ENCODE assay signal across 26 cellular contexts in the genomic region with DNA sequence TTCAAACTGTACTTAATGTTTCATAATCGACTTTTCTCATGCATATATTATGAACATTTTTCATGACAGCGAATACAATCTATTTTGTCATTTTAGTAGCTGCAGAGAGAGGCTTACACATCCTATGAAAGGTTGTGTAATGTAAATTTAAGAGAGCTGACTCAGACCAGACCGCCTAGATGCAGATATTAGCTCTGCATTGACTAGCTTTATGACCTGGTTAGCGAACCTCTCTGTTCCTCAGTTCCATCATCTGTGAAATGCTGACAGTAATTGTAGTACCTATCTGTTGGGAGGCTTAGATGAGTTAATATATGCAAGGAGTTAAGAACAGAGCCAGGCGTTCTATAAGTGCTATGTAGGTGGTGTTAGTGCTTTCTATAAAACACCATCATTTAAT.
"Had no signal": no experiment of that assay in that cellular context is flagged by ENCODE, and none has a peak within 500 bp of the region (broad histone marks: within the 10 kb centered on the region; RNA-seq: fewer than 3 reads in every experiment).

No MANE protein-coding gene starts in this region.

- DNase-seq: activated B cell treated with CpG ODN at 0.5 μM for 24 hours; activated CD4-positive, alpha-beta T cell treated with anti-CD3 and anti-CD28 coated beads for 48 hours; activated CD4-positive, alpha-beta T cell treated with anti-CD3 and anti-CD28 coated beads, Interleukin-2, amount 50 U/mL, for 4 hours; activated CD8-positive, alpha-beta memory T cell treated with anti-CD3 and anti-CD28 coated beads for 24 hours; activated effector memory CD4-positive, alpha-beta T cell treated with Interleukin-2 at 50 U/mL for 16 hours; activated naive CD4-positive, alpha-beta T cell; activated T-cell treated with anti-CD3 and anti-CD28 coated beads for 4 hours; amniotic stem cell; body of pancreas; central memory CD4-positive, alpha-beta T cell; MM.1S; NCI-H1105; NCI-H1436; NCI-H187; NCI-H2081; NCI-H524; OCI-M1; RPMI8226; T-cell; T1000 had no signal

- H3K36me3 ChIP-seq: ascending aorta had no signal

- H3K4me3 Mint-ChIP-seq: activated B cell treated with CpG ODN at 0.5 μM for 24 hours; activated naive CD4-positive, alpha-beta T cell treated with anti-CD3 and anti-CD28 coated beads, Interleukin-2, amount 50 U/mL, for 24 hours; T-cell had no signal

- H3K27ac ChIP-seq: ascending aorta, body of pancreas, SK-N-MC had no signal

- H3K4me1 ChIP-seq: ascending aorta had no signal

- H3K9me3 ChIP-seq: ascending aorta, body of pancreas had no signal

- ATAC-seq: body of pancreas, HepG2, Panc1, Right ventricle myocardium inferior, T-cell had no signal

- H3K27ac Mint-ChIP-seq: activated B cell treated with CpG ODN at 0.5 μM for 24 hours, T-cell had no signal

- H3K4me3 ChIP-seq: ascending aorta, body of pancreas, SK-N-MC had no signal

- H3K27me3 Mint-ChIP-seq: activated B cell treated with CpG ODN at 0.5 μM for 24 hours; activated naive CD4-positive, alpha-beta T cell treated with anti-CD3 and anti-CD28 coated beads, Interleukin-2, amount 50 U/mL, for 24 hours; T-cell had no signal

- H3K36me3 Mint-ChIP-seq: T-cell had no signal

- H3K27me3 ChIP-seq: ascending aorta, body of pancreas had no signal

- H3K9me3 Mint-ChIP-seq: activated B cell treated with CpG ODN at 0.5 μM for 24 hours; activated naive CD4-positive, alpha-beta T cell treated with anti-CD3 and anti-CD28 coated beads, Interleukin-2, amount 50 U/mL, for 24 hours; T-cell had no signal
